Comparison of ENCODE assay signal across 8 cellular contexts in genomic region chr16:69132424-69133252, GRCh38. TPM values are rescaled to one million over a fixed set of nuclear protein-coding genes. Genes with fewer than 3 reads are reported as not detected.
DNase-seq lines count a peak whose midpoint lies in the region; ATAC-seq lines count a peak whose summit lies in the region.

Gene CHTF8 (minus strand): TSS chr16:69132588. CDS start chr16:69121458, 11,130 bp downstream.
Gene UTP4 (plus strand): TSS chr16:69132649. CDS start chr16:69133460, 811 bp downstream.

- H3K4me1 ChIP-seq in Karpas-422 (ENCODE audit: low read length): peaks cover 23% of the 10 kb centered on the region

- peaks cover 31% of the 10 kb centered on the region; the same call in 1 of the 2 replicates for H3K36me3 ChIP-seq in Karpas-422 (ENCODE audit: insufficient read depth, low read length)

- no peak within 1 kb of the TSS; the same call in 1 of the 2 replicates for H2AFZ ChIP-seq in Karpas-422 (ENCODE audit: low read length)

- peak within 1 kb of the TSS; percentile 89 for H3K27ac ChIP-seq in Karpas-422 (ENCODE audit: low read length)

- no peaks in the 10 kb centered on the region for H3K9me2 ChIP-seq in Karpas-422 (replicated peaks; ENCODE audit: insufficient read depth, low read length)

- peak within 1 kb of the TSS; percentile 88 for H3K4me2 ChIP-seq in Karpas-422 (ENCODE audit: low read depth, low read length, poor library complexity, severe bottlenecking)

- H3K9ac ChIP-seq in Karpas-422 (ENCODE audit: low read length): peak within 1 kb of the TSS; percentile 99

- peaks cover 20% of the 10 kb centered on the region for H4K20me1 ChIP-seq in Karpas-422 (ENCODE audit: insufficient read depth, low read depth, low read length)

- DNase-seq in Daoy (ENCODE audit: low read depth) (peak; percentile 89), Karpas-422 (peak; percentile 95), SK-N-DZ (ENCODE audit: low spot score) (peak; percentile 79), germinal center (ENCODE audit: low spot score) (peak; percentile 90), occipital lobe (lab: John Stamatoyannopoulos, UW) (peak; percentile 67), superior temporal gyrus (ENCODE audit: extremely low spot score) (peak; percentile 80)
- DNase-seq in activated naive CD4-positive, alpha-beta T cell treated with Interleukin-2 at 50 U/mL for 16 hours: peak; percentile 90

- peak; percentile 84 for ATAC-seq in GM21786 (IDR thresholded peaks at IDR 0.05; ENCODE audit: unreplicated experiment)

- H3K4me3 ChIP-seq in Karpas-422 (ENCODE audit: low read length): peak within 1 kb of the TSS; percentile 87

- peaks cover 93% of the 10 kb centered on the region for H3K79me2 ChIP-seq in Karpas-422 (ENCODE audit: low read length)

- no peaks in the 10 kb centered on the region for H3K9me3 ChIP-seq in Karpas-422 (ENCODE audit: low read length)

- H3K27me3 ChIP-seq in Karpas-422 (ENCODE audit: low read length): no peaks in the 10 kb centered on the region

RNA-seq across cellular contexts. Expression of gene CHTF8, which starts in this region (rescaled TPM):
- 32.7 and 46.9 TPM in 2 replicates for total RNA-seq in Daoy (2014; rRNA removed; shearing (Covaris generic))
- total RNA-seq in Karpas-422 (2014; rRNA removed; shearing (Covaris generic); ENCODE audit: low replicate concordance): 87.0 and 98.5 TPM in 2 replicates
- 135 and 144 TPM in 2 replicates for polyA plus RNA-seq in SK-N-DZ (2014; cell fraction: cytosol; rRNA removed)
- 91.1 and 114 TPM in 2 replicates for polyA plus RNA-seq in SK-N-DZ (2014; cell fraction: nucleus; rRNA removed)
- 37.7 TPM for total RNA-seq in occipital lobe

RNA-seq across cellular contexts. Expression of gene UTP4, which starts in this region (rescaled TPM):
- total RNA-seq in Daoy (2014; rRNA removed; shearing (Covaris generic)): 24.3 and 47.0 TPM in 2 replicates
- total RNA-seq in Karpas-422 (2014; rRNA removed; shearing (Covaris generic); ENCODE audit: low replicate concordance): 22.0 and 31.6 TPM in 2 replicates
- polyA plus RNA-seq in SK-N-DZ (2014; cell fraction: cytosol; rRNA removed): 22.8 and 30.1 TPM in 2 replicates
- 33.6 and 43.8 TPM in 2 replicates for polyA plus RNA-seq in SK-N-DZ (2014; cell fraction: nucleus; rRNA removed)
- total RNA-seq in occipital lobe: 30.9 TPM

Comparison
In these comparisons a context has a peak if more than half of its experiments do, and no peak if none do; other contexts are left out.
1. Peak in every context shown above with its lines: DNase-seq, ATAC-seq, H3K4me3 ChIP-seq and H3K27ac ChIP-seq.